ENCODE assay signal across 8 cellular contexts in genomic region chr1:148353461-148354283, GRCh38.
DNase-seq lines count a peak whose midpoint lies in the region; FAIRE-seq and TF ChIP-seq lines count a peak whose summit lies in the region.

No MANE protein-coding gene starts in this region.

- no peak overlapping the region for H3K56ac ChIP-seq in H1 (replicated peaks; ENCODE audit: insufficient read length, low read depth, low read length)

- TF ChIP-seq RAD21 in H1 (IDR thresholded peaks at IDR 0.05 in 1 of 2, conservative IDR thresholded peaks at IDR 0.05 in 1 of 2; ENCODE audit: low read depth in 2 of 2, low read length in 2 of 2) = no peak

- H3K23me2 ChIP-seq in H1 (ENCODE audit: low read depth, low read length) = peaks cover 2% of the 10 kb centered on the region; the same call in 1 of the 2 replicates

- H4K20me1 ChIP-seq in H1 (replicated peaks in 1 of 2; ENCODE audit: control insufficient read depth in 1 of 2, insufficient read depth in 2 of 2, low read length in 2 of 2) = no peaks in the 10 kb centered on the region

- POLR2A ChIA-PET in H1 (lab: Charles Lee; ENCODE audit: partially characterized antibody) = interaction anchor here (0.7 to 8.4 kb wide), 8 partner anchors 11 to 90 kb away, joined by 3 to 55 read pairs (median 6); no protein-coding TSS in a partner anchor

- TF ChIP-seq CTCF in LNCaP clone FGC (IDR thresholded peaks at IDR 0.05; ENCODE audit: control insufficient read depth, extremely low read depth, insufficient read depth) (no peak), H1 (IDR thresholded peaks at IDR 0.05; ENCODE audit: control extremely low read depth in 1 of 3, insufficient read depth in 1 of 3, low read depth in 1 of 3, low read length in 3 of 3) (no peak), nephron (IDR thresholded peaks at IDR 0.05; ENCODE audit: unreplicated experiment in 3 of 3) (no peak), testis (IDR thresholded peaks at IDR 0.05) (no peak)

- H3K27me3 ChIP-seq in H1 (replicated peaks in 1 of 4; ENCODE audit: control insufficient read depth in 3 of 4, extremely low read depth in 1 of 4, insufficient read depth in 3 of 4, low read length in 3 of 4) = peaks cover 9 to 29% (median 21%) of the 10 kb centered on the region in 4 experiments
- H3K27me3 ChIP-seq in testis = no peaks in the 10 kb centered on the region

- no peaks in the 10 kb centered on the region for H3K9me3 Mint-ChIP-seq in nephron

- H3K9me3 ChIP-seq in H1 (ENCODE audit: insufficient read depth in 2 of 2, low read depth in 1 of 2, low read length in 1 of 2) (no peaks in the 10 kb centered on the region), testis (no peaks in the 10 kb centered on the region)

- no peak overlapping the region for H2BK15ac ChIP-seq in H1 (ENCODE audit: low read length)

- no peak overlapping the region for H4K91ac ChIP-seq in H1 (replicated peaks; ENCODE audit: insufficient read length, low read length)

- CTCF ChIA-PET in H1 (lab: Charles Lee; ENCODE audit: partially characterized antibody) = interaction anchor here (0.6 to 4.0 kb wide), 4 partner anchors 9 to 176 kb away, joined by 3 to 12 read pairs (median 8); no protein-coding TSS in a partner anchor

- H3K79me1 ChIP-seq in H1 (ENCODE audit: low read depth, low read length) = no peaks in the 10 kb centered on the region

- peak overlapping the region in 2 of 3 experiments; percentile 8 to 24 for H3K4me3 Mint-ChIP-seq in nephron

- H2BK5ac ChIP-seq in H1 (ENCODE audit: low read depth, low read length) = peak overlapping the region; percentile 30; the same call in 1 of the 2 replicates

- H3K4me1 Mint-ChIP-seq in nephron = no peaks in the 10 kb centered on the region

- WGBS in H1 (ENCODE audit: extremely low coverage in 1 of 2, insufficient coverage in 1 of 2, insufficient read length in 1 of 2, insufficient replicate concordance in 2 of 2, low coverage in 1 of 2, low lambda C conversion rate in 2 of 2, missing lambda C conversion rate in 1 of 2), 2 experiments = 7% methylated on average over 31 of the region's 31 CpGs; no CpG with 5 or more reads in 1 of the 2 experiments
- WGBS in testis, 2 donors = 28 to 34% methylated on average over 31 of the region's 31 CpGs

- H3K4me1 ChIP-seq in H1 (replicated peaks in 1 of 4; ENCODE audit: control insufficient read depth in 3 of 4, insufficient read depth in 4 of 4, low read length in 3 of 4) (peaks cover 0 to 4% (median 1%) of the 10 kb centered on the region in 4 experiments; a peak in 2 of 7 replicates), testis (no peaks in the 10 kb centered on the region)

- DNase-seq in GM04504 (ENCODE audit: low read depth) = peak; percentile 4
- peak; percentile 31 for DNase-seq in LNCaP clone FGC (ENCODE audit: low read depth)
- DNase-seq in H1 (ENCODE audit: low read depth in 1 of 2, low spot score in 2 of 2) = no peak
- no peak for DNase-seq in testis
- DNase-seq in SKM-1 treated with dmso at 0.1 percent for 144 hours (lab: John Stamatoyannopoulos, UW; ENCODE audit: unreplicated experiment) = no peak
- DNase-seq in posterior vena cava (ENCODE audit: low spot score) = no peak
- no peak for DNase-seq in activated effector memory CD4-positive, alpha-beta T cell treated with Interleukin-2 at 50 U/mL for 16 hours

- H3K36me3 ChIP-seq in H1 (ENCODE audit: control insufficient read depth in 2 of 4, insufficient read depth in 4 of 4, low read length in 3 of 4) = no peaks in the 10 kb centered on the region
- H3K36me3 ChIP-seq in testis (ENCODE audit: low read depth, missing control alignments) = no peaks in the 10 kb centered on the region

- H4K8ac ChIP-seq in H1 (ENCODE audit: extremely low read depth, insufficient read depth, low read length) = no peak overlapping the region

- no peak overlapping the region for H3K27ac Mint-ChIP-seq in nephron

- H3K36me3 Mint-ChIP-seq in nephron (ENCODE audit: low read depth) = no peaks in the 10 kb centered on the region

- TF ChIP-seq EP300 in H1 (IDR thresholded peaks at IDR 0.05; ENCODE audit: borderline replicate concordance in 1 of 2, low read depth in 2 of 2, low read length in 2 of 2) = no peak

- H2AFZ ChIP-seq in H1 (ENCODE audit: low read length) = peak overlapping the region; percentile 85

- no peak overlapping the region for H3K23ac ChIP-seq in H1 (ENCODE audit: insufficient read length)

- no peak overlapping the region for H2BK12ac ChIP-seq in H1 (ENCODE audit: low read depth, low read length)

- H2BK120ac ChIP-seq in H1 (replicated peaks; ENCODE audit: low read depth, low read length) = no peak overlapping the region

- no peak overlapping the region for H3K4ac ChIP-seq in H1 (replicated peaks; ENCODE audit: insufficient read length, low read depth, low read length)

- H4K5ac ChIP-seq in H1 (ENCODE audit: insufficient read length, low read depth, low read length) = no peak overlapping the region

- H3K4me3 ChIP-seq in LNCaP clone FGC (ENCODE audit: low read depth, low read length) (no peak overlapping the region), H1 (ENCODE audit: extremely low read depth in 1 of 4, insufficient read depth in 2 of 4, low read depth in 3 of 4, low read length in 4 of 4) (peak overlapping the region; percentile 63 to 83 (median 76)), testis (peak overlapping the region in 1 of 2 donors; percentile 24)

- TF ChIP-seq POLR2A in H1 (IDR thresholded peaks at IDR 0.05; ENCODE audit: control extremely low read depth in 1 of 2, low read depth in 2 of 2, low read length in 2 of 2) (peak in 1 of 2 experiments; percentile 47; a peak in 1 of 3 replicates), testis (IDR thresholded peaks at IDR 0.05) (no peak)

- peak overlapping the region in 3 of 4 experiments; percentile 16 to 67 (median 36); a peak in 5 of 7 replicates for H3K9ac ChIP-seq in H1 (replicated peaks in 1 of 4; ENCODE audit: extremely low read depth in 1 of 4, low read depth in 3 of 4, low read length in 3 of 4)

- peaks cover 95% of the 10 kb centered on the region for H3K27me3 Mint-ChIP-seq in nephron (ENCODE audit: low read depth)

- FAIRE-seq in H1 (lab: Jason Lieb, UNC) = peak; percentile 98

- H2AK5ac ChIP-seq in H1 (ENCODE audit: low read depth, low read length) = no peak overlapping the region

- no peak overlapping the region; the same call in 1 of the 2 replicates for H3K27ac ChIP-seq in H1 (ENCODE audit: low read depth, low read length)
- no peak overlapping the region for H3K27ac ChIP-seq in testis

- H3K18ac ChIP-seq in H1 (ENCODE audit: extremely low read depth, low read length) = no peak overlapping the region

- H3K4me2 ChIP-seq in H1 (ENCODE audit: insufficient read depth in 1 of 2, low read depth in 2 of 2, low read length in 2 of 2) = peak overlapping the region; percentile 88 to 89

- no peak overlapping the region for H3K14ac ChIP-seq in H1 (ENCODE audit: insufficient read length)

- intact Hi-C loops in testis (cut with DNase I; ENCODE audit: low total_unique reads) (no loop called here), posterior vena cava (cut with DNase I) (no loop called here)

- no peaks in the 10 kb centered on the region for H3K79me2 ChIP-seq in H1 (ENCODE audit: control insufficient read depth in 1 of 2, insufficient read depth in 2 of 2, low read length in 2 of 2)

- no peak overlapping the region for H2BK20ac ChIP-seq in H1 (ENCODE audit: low read length)

TF ChIP-seq in H1, 55 proteins besides CTCF, POLR2A, EP300 and RAD21 (continues in another document):
- TF ChIP-seq ZNF274 (IDR thresholded peaks at IDR 0.05; ENCODE audit: borderline replicate concordance, extremely low read depth, low read length) (no peak), CTBP2 (IDR thresholded peaks at IDR 0.05; ENCODE audit: borderline replicate concordance, insufficient read depth, insufficient read length, low read length) (no peak), NRF1 (IDR thresholded peaks at IDR 0.05; ENCODE audit: low read depth, low read length) (peak; percentile 36; the same call in 1 of the 2 replicates), ASH2L (IDR thresholded peaks at IDR 0.05; ENCODE audit: low read length) (no peak), CHD1 (IDR thresholded peaks at IDR 0.05; ENCODE audit: low read depth, low read length) (no peak), JUN (IDR thresholded peaks at IDR 0.05; ENCODE audit: low read depth, low read length) (no peak), HDAC2 (IDR thresholded peaks at IDR 0.05; ENCODE audit: borderline replicate concordance in 1 of 2, low read depth in 2 of 2, low read length in 2 of 2) (0 out of 4 replicates have a peak, but pooled peaks of 1 of the 2 experiments have one; percentile 53), TAF7 (optimal IDR thresholded peaks at IDR 0.05; ENCODE audit: borderline replicate concordance, low read depth, low read length) (no peak), SP2 (IDR thresholded peaks at IDR 0.05; ENCODE audit: low read length) (no peak), NANOG (IDR thresholded peaks at IDR 0.05; ENCODE audit: insufficient read depth, low read depth, low read length, poor library complexity, severe bottlenecking) (no peak), CBX5 (IDR thresholded peaks at IDR 0.05; ENCODE audit: low read depth, low read length) (no peak), TAF1 (IDR thresholded peaks at IDR 0.05; ENCODE audit: low read depth, low read length) (0 out of 2 replicates have a peak, but pooled peaks have one; percentile 29), SP1 (IDR thresholded peaks at IDR 0.05; ENCODE audit: low read depth, low read length) (0 out of 2 replicates have a peak, but pooled peaks have one; percentile 13), POLR2AphosphoS5 (IDR thresholded peaks at IDR 0.05; ENCODE audit: low read depth, low read length) (no peak), SUZ12 (IDR thresholded peaks at IDR 0.05; ENCODE audit: low read length) (no peak), EGR1 (IDR thresholded peaks at IDR 0.05; ENCODE audit: borderline replicate concordance, low read depth, low read length) (no peak), CBX8 (IDR thresholded peaks at IDR 0.05; ENCODE audit: borderline replicate concordance, low read depth, low read length) (no peak)
- TF ChIP-seq, protein P1, sequence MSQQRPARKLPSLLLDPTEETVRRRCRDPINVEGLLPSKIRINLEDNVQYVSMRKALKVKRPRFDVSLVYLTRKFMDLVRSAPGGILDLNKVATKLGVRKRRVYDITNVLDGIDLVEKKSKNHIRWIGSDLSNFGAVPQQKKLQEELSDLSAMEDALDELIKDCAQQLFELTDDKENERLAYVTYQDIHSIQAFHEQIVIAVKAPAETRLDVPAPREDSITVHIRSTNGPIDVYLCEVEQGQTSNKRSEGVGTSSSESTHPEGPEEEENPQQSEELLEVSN (IDR thresholded peaks at IDR 0.05) = no peak
- TF ChIP-seq, protein P2, sequence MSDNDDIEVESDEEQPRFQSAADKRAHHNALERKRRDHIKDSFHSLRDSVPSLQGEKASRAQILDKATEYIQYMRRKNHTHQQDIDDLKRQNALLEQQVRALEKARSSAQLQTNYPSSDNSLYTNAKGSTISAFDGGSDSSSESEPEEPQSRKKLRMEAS (IDR thresholded peaks at IDR 0.05) = 0 out of 2 replicates have a peak, but pooled peaks have one; percentile 16

Comparison
In these comparisons a context has a peak if more than half of its experiments do, and no peak if none do; other contexts are left out.
1. DNase-seq: peak in GM04504 (single experiment) and LNCaP clone FGC (single experiment); none in H1 (0 of 2), testis (single experiment), SKM-1 treated with dmso at 0.1 percent for 144 hours (single experiment), posterior vena cava (single experiment) and activated effector memory CD4-positive, alpha-beta T cell treated with Interleukin-2 at 50 U/mL for 16 hours (single experiment).